ENCODE assay signal across 8 cellular contexts in genomic region chr19:571127-571974, GRCh38. TPM values are rescaled to one million over a fixed set of nuclear protein-coding genes. Genes with fewer than 3 reads are reported as not detected.
DNase-seq lines count a peak whose midpoint lies in the region; ATAC-seq and TF ChIP-seq lines count a peak whose summit lies in the region.

No MANE protein-coding gene starts in this region.

- DNase-seq in AML-193 (lab: John Stamatoyannopoulos, UW) (peak; percentile 43 to 62), GM19238 (ENCODE audit: insufficient read length, low spot score) (peak; percentile 46), NCI-H345 treated with DMSO at 0.1 percent for 48 hours (lab: John Stamatoyannopoulos, UW; ENCODE audit: unreplicated experiment) (peak; percentile 71), erythroblast (lab: John Stamatoyannopoulos, UW) (peak; percentile 81 to 83), nephron progenitor cell (peak; percentile 47)
- DNase-seq in activated CD4-positive, alpha-beta memory T cell treated with anti-CD3 and anti-CD28 coated beads for 36 hours: peak; percentile 75

- CTCF ChIA-PET in activated CD4-positive, alpha-beta memory T cell treated with anti-CD3 and anti-CD28 coated beads for 36 hours (lab: Charles Lee): interaction anchor here (1.7 kb wide), 1 partner anchor 61 kb away, joined by 8 read pairs; no protein-coding TSS in a partner anchor

- no peak for TF ChIP-seq CTCF in nephron progenitor cell (IDR thresholded peaks at IDR 0.05)

- H3K36me3 Mint-ChIP-seq in activated CD4-positive, alpha-beta memory T cell treated with anti-CD3 and anti-CD28 coated beads for 36 hours: peaks cover 4% of the 10 kb centered on the region
- peaks cover 21% of the 10 kb centered on the region for H3K36me3 Mint-ChIP-seq in nephron progenitor cell (ENCODE audit: low read depth)

- peaks cover 31% of the 10 kb centered on the region for H3K4me1 Mint-ChIP-seq in activated CD4-positive, alpha-beta memory T cell treated with anti-CD3 and anti-CD28 coated beads for 36 hours (ENCODE audit: low read depth)
- peaks cover 61% of the 10 kb centered on the region for H3K4me1 Mint-ChIP-seq in nephron progenitor cell

- POLR2A ChIA-PET in activated CD4-positive, alpha-beta memory T cell treated with anti-CD3 and anti-CD28 coated beads for 36 hours (lab: Charles Lee): interaction anchor here (0.6 to 1.1 kb wide), 2 partner anchors 29 to 61 kb away, joined by 3 to 5 read pairs; no protein-coding TSS in a partner anchor

- TF ChIP-seq POLR2A in erythroblast (IDR thresholded peaks at IDR 0.05; ENCODE audit: low read length): peak; percentile 55

- no peaks in the 10 kb centered on the region for H3K9me3 Mint-ChIP-seq in activated CD4-positive, alpha-beta memory T cell treated with anti-CD3 and anti-CD28 coated beads for 36 hours
- peaks cover 22% of the 10 kb centered on the region for H3K9me3 Mint-ChIP-seq in nephron progenitor cell

- peak overlapping the region; percentile 92 for H3K4me3 Mint-ChIP-seq in activated CD4-positive, alpha-beta memory T cell treated with anti-CD3 and anti-CD28 coated beads for 36 hours
- H3K4me3 Mint-ChIP-seq in nephron progenitor cell: peak overlapping the region; percentile 87

- H3K27ac Mint-ChIP-seq in activated CD4-positive, alpha-beta memory T cell treated with anti-CD3 and anti-CD28 coated beads for 36 hours: peak overlapping the region; percentile 93
- peak overlapping the region; percentile 99 for H3K27ac Mint-ChIP-seq in nephron progenitor cell

- intact Hi-C loops in activated CD4-positive, alpha-beta memory T cell treated with anti-CD3 and anti-CD28 coated beads for 36 hours (cut with micrococcal nuclease): no loop called here

- no peak for ATAC-seq in GM18511 (IDR thresholded peaks at IDR 0.05; ENCODE audit: unreplicated experiment)
- ATAC-seq in HG03469 (IDR thresholded peaks at IDR 0.05; ENCODE audit: unreplicated experiment): no peak

- H3K27me3 Mint-ChIP-seq in activated CD4-positive, alpha-beta memory T cell treated with anti-CD3 and anti-CD28 coated beads for 36 hours: no peaks in the 10 kb centered on the region
- peaks cover 7% of the 10 kb centered on the region for H3K27me3 Mint-ChIP-seq in nephron progenitor cell (ENCODE audit: low read depth, poor library complexity)

RNA-seq across cellular contexts. Expression of gene BSG, which starts 1.0 kb away (rescaled TPM):
- 100 to 1,000 TPM; 185 to 205 TPM for total RNA-seq in activated CD4-positive, alpha-beta memory T cell treated with anti-CD3 and anti-CD28 coated beads for 36 hours

RNA-seq across cellular contexts. Expression of gene HCN2, which starts 18.3 kb away (rescaled TPM):
- total RNA-seq in activated CD4-positive, alpha-beta memory T cell treated with anti-CD3 and anti-CD28 coated beads for 36 hours: 1 to 10 TPM in 1 of 2 experiments, under 1 TPM in 1; 1.00 to 1.0 TPM

RNA-seq across cellular contexts. Expression of gene GZMM, which starts 27.5 kb away (rescaled TPM):
- 10 to 100 TPM; 27.2 to 27.4 TPM for total RNA-seq in activated CD4-positive, alpha-beta memory T cell treated with anti-CD3 and anti-CD28 coated beads for 36 hours

RNA-seq across cellular contexts. Expression of gene CDC34, which starts 39.8 kb away (rescaled TPM):
- 10 to 100 TPM; 45.9 to 46.4 TPM for total RNA-seq in activated CD4-positive, alpha-beta memory T cell treated with anti-CD3 and anti-CD28 coated beads for 36 hours
